Comparison of ENCODE assay signal across 29 cellular contexts in genomic region chr5:154518438-154518867, GRCh38. TPM values are rescaled to one million over a fixed set of nuclear protein-coding genes. Genes with fewer than 3 reads are reported as not detected.
"Had no signal": no experiment of that assay in that cellular context is flagged by ENCODE, and none has a peak within 500 bp of the region (broad histone marks: within the 10 kb centered on the region; RNA-seq: fewer than 3 reads in every experiment).

No MANE protein-coding gene starts in this region.

- H3K27ac ChIP-seq: body of pancreas, cardiac muscle cell, hepatocyte, tibial artery had no signal

- H3K4me3 ChIP-seq: body of pancreas, cardiac muscle cell, hepatocyte, tibial artery had no signal

- H3K27ac Mint-ChIP-seq: activated CD4-positive, alpha-beta memory T cell treated with anti-CD3 and anti-CD28 coated beads, Interleukin-2, amount 10 ng/mL, durations not matched to agents 7 days and 5 days; activated CD4-positive, alpha-beta T cell treated with anti-CD3 and anti-CD28 coated beads, Interleukin-2, amount 10 ng/mL, durations not matched to agents 24 days and 14 days; activated CD8-positive, alpha-beta memory T cell treated with anti-CD3 and anti-CD28 coated beads, Interleukin-2, amount 10 ng/mL, durations not matched to agents 7 days and 5 days; activated naive CD8-positive, alpha-beta T cell treated with anti-CD3 and anti-CD28 coated beads, Interleukin-2, amount 50 U/mL, for 24 hours; dendritic cell treated with granulocyte-macrophage colony-stimulating factor and Interleukin-4, amounts not matched to agents 40 ng/mL and 50 ng/mL, for 4 days; naive B cell; stimulated activated effector memory CD8-positive, alpha-beta T cell treated with anti-CD3 and anti-CD28 coated beads, Interleukin-12 subunit alpha, Interleukin-12 subunit beta, amount 100 ng/mL, for 72 hours; stimulated activated naive CD8-positive, alpha-beta T cell treated with anti-CD3 and anti-CD28 coated beads, Interleukin-15, amount 100 ng/mL, for 72 hours had no signal

- H3K4me3 Mint-ChIP-seq: activated CD4-positive, alpha-beta memory T cell treated with anti-CD3 and anti-CD28 coated beads, Interleukin-2, amount 10 ng/mL, durations not matched to agents 7 days and 5 days; activated CD4-positive, alpha-beta T cell treated with anti-CD3 and anti-CD28 coated beads, Interleukin-2, amount 10 ng/mL, durations not matched to agents 24 days and 14 days; activated CD8-positive, alpha-beta memory T cell treated with anti-CD3 and anti-CD28 coated beads, Interleukin-2, amount 10 ng/mL, durations not matched to agents 7 days and 5 days; activated naive CD8-positive, alpha-beta T cell treated with anti-CD3 and anti-CD28 coated beads, Interleukin-2, amount 50 U/mL, for 24 hours; dendritic cell treated with granulocyte-macrophage colony-stimulating factor and Interleukin-4, amounts not matched to agents 40 ng/mL and 50 ng/mL, for 4 days; stimulated activated effector memory CD8-positive, alpha-beta T cell treated with anti-CD3 and anti-CD28 coated beads, Interleukin-12 subunit alpha, Interleukin-12 subunit beta, amount 100 ng/mL, for 72 hours; stimulated activated naive CD8-positive, alpha-beta T cell treated with anti-CD3 and anti-CD28 coated beads, Interleukin-15, amount 100 ng/mL, for 72 hours had no signal

- H3K9me3 ChIP-seq: body of pancreas, tibial artery had no signal

- H3K36me3 ChIP-seq: cardiac muscle cell, tibial artery had no signal

- H3K36me3 Mint-ChIP-seq: activated CD8-positive, alpha-beta memory T cell treated with anti-CD3 and anti-CD28 coated beads, Interleukin-2, amount 10 ng/mL, durations not matched to agents 7 days and 5 days; naive B cell; stimulated activated effector memory CD8-positive, alpha-beta T cell treated with anti-CD3 and anti-CD28 coated beads, Interleukin-12 subunit alpha, Interleukin-12 subunit beta, amount 100 ng/mL, for 72 hours had no signal

- DNase-seq: activated CD4-positive, alpha-beta memory T cell treated with anti-CD3 and anti-CD28 coated beads, Interleukin-2, amount 10 ng/mL, durations not matched to agents 7 days and 5 days; activated CD4-positive, alpha-beta T cell treated with anti-CD3 and anti-CD28 coated beads, Interleukin-2, amount 10 ng/mL, durations not matched to agents 24 days and 14 days; activated CD8-positive, alpha-beta memory T cell treated with anti-CD3 and anti-CD28 coated beads, Interleukin-2, amount 10 ng/mL, durations not matched to agents 7 days and 5 days; activated effector memory CD4-positive, alpha-beta T cell treated with anti-CD3 and anti-CD28 coated beads, Interleukin-2, amount 50 U/mL, for 16 hours; activated naive CD4-positive, alpha-beta T cell treated with anti-CD3 and anti-CD28 coated beads, Interleukin-2, amount 50 U/mL, for 16 hours; activated naive CD8-positive, alpha-beta T cell treated with anti-CD3 and anti-CD28 coated beads, Interleukin-2, amount 50 U/mL, for 24 hours; activated T-cell treated with anti-CD3 and anti-CD28 coated beads for 4 hours; anterior cingulate cortex; body of pancreas; effector CD4-positive, alpha-beta T cell; foreskin fibroblast; left ventricle myocardium superior; mammary epithelial cell; naive B cell; occipital lobe; small intestine; stimulated activated CD4-positive, alpha-beta T cell treated with anti-CD3 and anti-CD28 coated beads, Interleukin-2, amount 100 ng/mL, for 24 hours; stimulated activated naive CD8-positive, alpha-beta T cell treated with anti-CD3 and anti-CD28 coated beads, Interleukin-15, amount 100 ng/mL, for 72 hours; T-helper 1 cell; T-helper 9 cell had no signal

- H3K27me3 ChIP-seq: body of pancreas, cardiac muscle cell, hepatocyte had no signal

- ATAC-seq: activated CD8-positive, alpha-beta memory T cell treated with anti-CD3 and anti-CD28 coated beads, Interleukin-2, amount 10 ng/mL, durations not matched to agents 7 days and 5 days; activated naive CD8-positive, alpha-beta T cell treated with anti-CD3 and anti-CD28 coated beads, Interleukin-2, amount 50 U/mL, for 24 hours; body of pancreas; left ventricle myocardium superior; sciatic nerve; stimulated activated effector memory CD8-positive, alpha-beta T cell treated with anti-CD3 and anti-CD28 coated beads, Interleukin-12 subunit alpha, Interleukin-12 subunit beta, amount 100 ng/mL, for 72 hours; stimulated activated naive CD8-positive, alpha-beta T cell treated with anti-CD3 and anti-CD28 coated beads, Interleukin-15, amount 100 ng/mL, for 72 hours had no signal

- H3K9me3 Mint-ChIP-seq: activated CD4-positive, alpha-beta memory T cell treated with anti-CD3 and anti-CD28 coated beads, Interleukin-2, amount 10 ng/mL, durations not matched to agents 7 days and 5 days; activated CD4-positive, alpha-beta T cell treated with anti-CD3 and anti-CD28 coated beads, Interleukin-2, amount 10 ng/mL, durations not matched to agents 24 days and 14 days; activated naive CD8-positive, alpha-beta T cell treated with anti-CD3 and anti-CD28 coated beads, Interleukin-2, amount 50 U/mL, for 24 hours; dendritic cell treated with granulocyte-macrophage colony-stimulating factor and Interleukin-4, amounts not matched to agents 40 ng/mL and 50 ng/mL, for 4 days; naive B cell; stimulated activated effector memory CD8-positive, alpha-beta T cell treated with anti-CD3 and anti-CD28 coated beads, Interleukin-12 subunit alpha, Interleukin-12 subunit beta, amount 100 ng/mL, for 72 hours; stimulated activated naive CD8-positive, alpha-beta T cell treated with anti-CD3 and anti-CD28 coated beads, Interleukin-15, amount 100 ng/mL, for 72 hours had no signal

RNA-seq across cellular contexts. Expression of gene HAND1, which starts 40.4 kb away (rescaled TPM):
- total RNA-seq: activated CD4-positive, alpha-beta memory T cell treated with anti-CD3 and anti-CD28 coated beads, Interleukin-2, amount 10 ng/mL, durations not matched to agents 7 days and 5 days; activated CD4-positive, alpha-beta T cell treated with anti-CD3 and anti-CD28 coated beads, Interleukin-2, amount 10 ng/mL, durations not matched to agents 24 days and 14 days; activated CD8-positive, alpha-beta memory T cell treated with anti-CD3 and anti-CD28 coated beads, Interleukin-2, amount 10 ng/mL, durations not matched to agents 7 days and 5 days; body of pancreas; epithelial cell of proximal tubule; fibroblast of lung; mammary epithelial cell; mononuclear cell; occipital lobe; sciatic nerve had no signal
